ENCODE assay signal across 17 cellular contexts in the genomic region with DNA sequence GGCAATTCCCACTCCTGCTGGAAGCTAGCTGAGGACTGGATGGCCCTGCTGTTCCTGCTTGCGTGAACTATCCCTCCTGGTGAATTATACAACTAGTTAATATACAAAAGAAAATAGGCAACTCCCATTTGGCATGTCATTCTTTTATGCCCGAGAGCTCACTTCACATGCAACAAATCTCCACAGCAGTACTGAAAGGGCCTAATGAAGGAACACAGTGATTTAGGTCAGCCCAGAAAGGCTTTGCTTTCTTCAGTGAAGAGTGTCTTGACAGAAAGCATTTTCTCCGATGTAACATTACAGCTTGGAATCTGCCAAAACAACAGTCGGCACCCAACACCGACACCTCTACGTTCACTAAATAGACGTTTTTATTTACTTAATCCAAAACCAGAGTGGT.
"Had no signal": no experiment of that assay in that cellular context is flagged by ENCODE, and none has a peak within 500 bp of the region (broad histone marks: within the 10 kb centered on the region; RNA-seq: fewer than 3 reads in every experiment).

No MANE protein-coding gene starts in this region.

- H3K9me3 ChIP-seq: ovary, transverse colon, vagina had no signal

- H3K27ac Mint-ChIP-seq: activated CD8-positive, alpha-beta T cell treated with anti-CD3 and anti-CD28 coated beads, Interleukin-2, amount 10 ng/mL, durations not matched to agents 7 days and 5 days; activated naive CD8-positive, alpha-beta T cell treated with anti-CD3 and anti-CD28 coated beads, Interleukin-2, amount 10 ng/mL, durations not matched to agents 7 days and 5 days; natural killer cell treated with Interleukin-12 subunit alpha and Interleukin-12 subunit beta and Interleukin-15 and Interleukin-18, amount 100 ng/mL, for 72 hours; WTC11 had no signal

- H3K4me1 Mint-ChIP-seq: activated naive CD8-positive, alpha-beta T cell treated with anti-CD3 and anti-CD28 coated beads, Interleukin-2, amount 10 ng/mL, durations not matched to agents 7 days and 5 days had no signal

- H3K27me3 ChIP-seq: ovary, transverse colon, vagina had no signal

- H3K4me1 ChIP-seq: transverse colon, vagina had no signal

- H3K4me3 Mint-ChIP-seq: activated CD8-positive, alpha-beta T cell treated with anti-CD3 and anti-CD28 coated beads, Interleukin-2, amount 10 ng/mL, durations not matched to agents 7 days and 5 days; activated naive CD8-positive, alpha-beta T cell treated with anti-CD3 and anti-CD28 coated beads, Interleukin-2, amount 10 ng/mL, durations not matched to agents 7 days and 5 days; natural killer cell treated with Interleukin-12 subunit alpha and Interleukin-12 subunit beta and Interleukin-15 and Interleukin-18, amount 100 ng/mL, for 72 hours; WTC11 had no signal

- H3K4me3 ChIP-seq: ovary, skin epidermis, transverse colon, vagina had no signal

- H3K36me3 Mint-ChIP-seq: activated naive CD8-positive, alpha-beta T cell treated with anti-CD3 and anti-CD28 coated beads, Interleukin-2, amount 10 ng/mL, durations not matched to agents 7 days and 5 days; natural killer cell treated with Interleukin-12 subunit alpha and Interleukin-12 subunit beta and Interleukin-15 and Interleukin-18, amount 100 ng/mL, for 72 hours; WTC11 had no signal

- DNase-seq: activated CD4-positive, alpha-beta T cell treated with anti-CD3 and anti-CD28 coated beads for 4 hours; activated CD8-positive, alpha-beta memory T cell treated with anti-CD3 and anti-CD28 coated beads, Interleukin-2, amount 50 U/mL, for 48 hours; activated CD8-positive, alpha-beta T cell treated with anti-CD3 and anti-CD28 coated beads, Interleukin-2, amount 10 ng/mL, durations not matched to agents 7 days and 5 days; activated naive CD4-positive, alpha-beta T cell; activated naive CD8-positive, alpha-beta T cell treated with anti-CD3 and anti-CD28 coated beads, Interleukin-2, amount 10 ng/mL, durations not matched to agents 7 days and 5 days; mesendoderm; ovary; stimulated activated CD4-positive, alpha-beta T cell treated with anti-CD3 and anti-CD28 coated beads, Interleukin-15, amount 100 ng/mL, for 24 hours; stimulated activated CD4-positive, alpha-beta T cell treated with anti-CD3 and anti-CD28 coated beads, Interleukin-4, amount 100 ng/mL, for 24 hours; stimulated activated naive CD4-positive, alpha-beta T cell; substantia nigra; T-helper 2 cell; transverse colon had no signal

- H3K27ac ChIP-seq: ovary, skin epidermis, transverse colon, vagina had no signal

- ATAC-seq: activated CD8-positive, alpha-beta T cell treated with anti-CD3 and anti-CD28 coated beads, Interleukin-2, amount 10 ng/mL, durations not matched to agents 7 days and 5 days; natural killer cell treated with Interleukin-12 subunit alpha and Interleukin-12 subunit beta and Interleukin-15 and Interleukin-18, amount 100 ng/mL, for 72 hours; WTC11 had no signal

- H3K27me3 Mint-ChIP-seq: activated naive CD8-positive, alpha-beta T cell treated with anti-CD3 and anti-CD28 coated beads, Interleukin-2, amount 10 ng/mL, durations not matched to agents 7 days and 5 days had no signal

- H3K9me3 Mint-ChIP-seq: activated naive CD8-positive, alpha-beta T cell treated with anti-CD3 and anti-CD28 coated beads, Interleukin-2, amount 10 ng/mL, durations not matched to agents 7 days and 5 days; WTC11 had no signal

- H3K36me3 ChIP-seq: ovary, transverse colon, vagina had no signal
